30 cellular contexts compared by ENCODE assay signal in genomic region chr3:186612721-186613636, GRCh38. TPM values are rescaled to one million over a fixed set of nuclear protein-coding genes. Genes with fewer than 3 reads are reported as not detected.
"Had no signal": no experiment of that assay in that cellular context is flagged by ENCODE, and none has a peak within 500 bp of the region (broad histone marks: within the 10 kb centered on the region; RNA-seq: fewer than 3 reads in every experiment).

TSS of gene AHSG (plus strand) at chr3:186613060. CDS start at chr3:186613142, 82 bp downstream.

- DNase-seq: activated CD4-positive, alpha-beta memory T cell treated with anti-CD3 and anti-CD28 coated beads, Interleukin-2, amount 10 ng/mL, durations not matched to agents 7 days and 5 days; activated CD4-positive, alpha-beta T cell treated with anti-CD3 and anti-CD28 coated beads for 1 hour; activated CD4-positive, alpha-beta T cell treated with anti-CD3 and anti-CD28 coated beads, Interleukin-2, amount 10 ng/mL, durations not matched to agents 7 days and 5 days; activated CD8-positive, alpha-beta memory T cell treated with anti-CD3 and anti-CD28 coated beads, Interleukin-2, amount 50 U/mL, for 48 hours; activated gamma-delta T cell treated with Interleukin-2 at 50 U/mL for 16 hours; activated naive CD4-positive, alpha-beta T cell treated with anti-CD3 and anti-CD28 coated beads, Interleukin-2, amount 50 U/mL, for 16 hours; activated T-cell treated with anti-CD3 and anti-CD28 coated beads, Interleukin-2, amount 50 U/mL, for 24 hours; amniotic stem cell; brain microvascular endothelial cell; dorsolateral prefrontal cortex; effector memory CD4-positive, alpha-beta T cell; gastrocnemius medialis; glutamatergic neuron; islet precursor cell; left ventricle myocardium superior; midbrain; naive thymus-derived CD4-positive, alpha-beta T cell; nucleus accumbens; right cardiac atrium; spleen; stimulated activated naive CD8-positive, alpha-beta T cell treated with anti-CD3 and anti-CD28 coated beads, Interleukin-15, amount 100 ng/mL, for 72 hours; substantia nigra; T1000; upper lobe of right lung had no signal

- H3K27me3 ChIP-seq: brain microvascular endothelial cell, dorsolateral prefrontal cortex had no signal

- H3K36me3 Mint-ChIP-seq: naive thymus-derived CD4-positive, alpha-beta T cell had no signal

- ATAC-seq: gastrocnemius medialis; left ventricle myocardium superior; naive thymus-derived CD4-positive, alpha-beta T cell; right cardiac atrium; stimulated activated naive CD8-positive, alpha-beta T cell treated with anti-CD3 and anti-CD28 coated beads, Interleukin-15, amount 100 ng/mL, for 72 hours; upper lobe of right lung had no signal

- H3K27ac ChIP-seq: brain microvascular endothelial cell, coronary artery, dorsolateral prefrontal cortex, gastrocnemius medialis, parathyroid adenoma, spleen, upper lobe of right lung had no signal

- H3K9me3 ChIP-seq: gastrocnemius medialis, spleen, upper lobe of right lung had no signal

- H3K4me3 Mint-ChIP-seq: activated CD4-positive, alpha-beta memory T cell treated with anti-CD3 and anti-CD28 coated beads, Interleukin-2, amount 10 ng/mL, durations not matched to agents 7 days and 5 days; activated CD4-positive, alpha-beta T cell treated with anti-CD3 and anti-CD28 coated beads, Interleukin-2, amount 10 ng/mL, durations not matched to agents 7 days and 5 days; T-helper 1 cell treated with Interleukin-12 subunit alpha and Interleukin-12 subunit beta and Interleukin-4 antibody, amounts not matched to agents 30 μg/mL and 1 μg/mL, for 36 hours had no signal

- H3K4me3 ChIP-seq: coronary artery, dorsolateral prefrontal cortex, gastrocnemius medialis, upper lobe of right lung had no signal

- H3K9me3 Mint-ChIP-seq: activated CD4-positive, alpha-beta memory T cell treated with anti-CD3 and anti-CD28 coated beads, Interleukin-2, amount 10 ng/mL, durations not matched to agents 7 days and 5 days; activated CD4-positive, alpha-beta T cell treated with anti-CD3 and anti-CD28 coated beads, Interleukin-2, amount 10 ng/mL, durations not matched to agents 7 days and 5 days; activated T-cell treated with anti-CD3 and anti-CD28 coated beads, Interleukin-2, amount 50 U/mL, for 24 hours; stimulated activated naive CD8-positive, alpha-beta T cell treated with anti-CD3 and anti-CD28 coated beads, Interleukin-15, amount 100 ng/mL, for 72 hours; T-helper 1 cell treated with Interleukin-12 subunit alpha and Interleukin-12 subunit beta and Interleukin-4 antibody, amounts not matched to agents 30 μg/mL and 1 μg/mL, for 36 hours had no signal

- H3K27ac Mint-ChIP-seq: activated CD4-positive, alpha-beta memory T cell treated with anti-CD3 and anti-CD28 coated beads, Interleukin-2, amount 10 ng/mL, durations not matched to agents 7 days and 5 days; activated CD4-positive, alpha-beta T cell treated with anti-CD3 and anti-CD28 coated beads, Interleukin-2, amount 10 ng/mL, durations not matched to agents 7 days and 5 days; activated T-cell treated with anti-CD3 and anti-CD28 coated beads, Interleukin-2, amount 50 U/mL, for 24 hours; stimulated activated naive CD8-positive, alpha-beta T cell treated with anti-CD3 and anti-CD28 coated beads, Interleukin-15, amount 100 ng/mL, for 72 hours; T-helper 1 cell treated with Interleukin-12 subunit alpha and Interleukin-12 subunit beta and Interleukin-4 antibody, amounts not matched to agents 30 μg/mL and 1 μg/mL, for 36 hours had no signal

- H3K36me3 ChIP-seq: brain microvascular endothelial cell, gastrocnemius medialis, spleen, upper lobe of right lung had no signal

- H3K4me1 ChIP-seq: parathyroid adenoma, upper lobe of right lung had no signal

- H3K9ac ChIP-seq: parathyroid adenoma had no signal

RNA-seq across cellular contexts. Expression of gene AHSG, which starts in this region (rescaled TPM):
- total RNA-seq: activated CD4-positive, alpha-beta memory T cell treated with anti-CD3 and anti-CD28 coated beads, Interleukin-2, amount 10 ng/mL, durations not matched to agents 7 days and 5 days; activated CD4-positive, alpha-beta T cell treated with anti-CD3 and anti-CD28 coated beads, Interleukin-2, amount 10 ng/mL, durations not matched to agents 7 days and 5 days; astrocyte; cardiac septum; epithelial cell of proximal tubule; left ventricle myocardium superior; naive thymus-derived CD4-positive, alpha-beta T cell; upper lobe of right lung had no signal
- polyA plus RNA-seq: naive thymus-derived CD4-positive, alpha-beta T cell; spleen had no signal
